17 cellular contexts compared by ENCODE assay signal in genomic region chr3:15243822-15244482, GRCh38. TPM values are rescaled to one million over a fixed set of nuclear protein-coding genes. Genes with fewer than 3 reads are reported as not detected.
A peak's percentile ranks its signal among the peaks of the same experiment; 100 is the strongest.
DNase-seq lines count a peak whose midpoint lies in the region; ATAC-seq and TF ChIP-seq lines count a peak whose summit lies in the region.
"Had no signal": no experiment of that assay in that cellular context is flagged by ENCODE, and none has a peak within 500 bp of the region (broad histone marks: within the 10 kb centered on the region; RNA-seq: fewer than 3 reads in every experiment).

No MANE protein-coding gene starts in this region.

- H3K27me3 ChIP-seq in breast epithelium, result no peaks in the 10 kb centered on the region
- H3K27me3 ChIP-seq in testis, result no peaks in the 10 kb centered on the region
- H3K27me3 ChIP-seq: BLaER1, MG63 had no signal

- H3K27ac Mint-ChIP-seq in MCF 10A (ENCODE audit: low read depth, unreplicated experiment), result peak overlapping the region; percentile 26
- H3K27ac Mint-ChIP-seq in effector memory CD8-positive, alpha-beta T cell, result peak overlapping the region; percentile 73 to 75
- H3K27ac Mint-ChIP-seq in stimulated activated memory B cell treated with anti-CD40 and anti-IgM and Interleukin-4, amounts not matched to agents 10 μg/mL and 1 μg/mL and 100 μg/mL, for 72 hours, result peak overlapping the region; percentile 2
- H3K27ac Mint-ChIP-seq: HFFc6 had no signal

- H3K4me1 ChIP-seq in breast epithelium (no peaks in the 10 kb centered on the region), testis (no peaks in the 10 kb centered on the region)
- H3K4me1 ChIP-seq: A549, BLaER1 had no signal

- TF ChIP-seq POLR2A in breast epithelium (IDR thresholded peaks at IDR 0.05) (no peak), testis (IDR thresholded peaks at IDR 0.05) (no peak)

- TF ChIP-seq CTCF in MCF 10A (IDR thresholded peaks at IDR 0.05; ENCODE audit: unreplicated experiment) (no peak), breast epithelium (IDR thresholded peaks at IDR 0.05) (no peak), testis (IDR thresholded peaks at IDR 0.05) (no peak)

- H3K9me3 ChIP-seq in breast epithelium (no peaks in the 10 kb centered on the region), testis (no peaks in the 10 kb centered on the region)
- H3K9me3 ChIP-seq: A549, BLaER1, MG63 had no signal

- no peak overlapping the region for H3K27ac ChIP-seq in breast epithelium
- H3K27ac ChIP-seq in testis, result no peak overlapping the region
- H3K27ac ChIP-seq: A549, BLaER1, SK-N-MC had no signal

- peaks cover 87% of the 10 kb centered on the region for H3K36me3 Mint-ChIP-seq in MCF 10A (ENCODE audit: insufficient read depth, unreplicated experiment)
- H3K36me3 Mint-ChIP-seq in effector memory CD8-positive, alpha-beta T cell (ENCODE audit: insufficient read depth), result peaks cover 74% of the 10 kb centered on the region
- peaks cover 30% of the 10 kb centered on the region for H3K36me3 Mint-ChIP-seq in stimulated activated memory B cell treated with anti-CD40 and anti-IgM and Interleukin-4, amounts not matched to agents 10 μg/mL and 1 μg/mL and 100 μg/mL, for 72 hours

- H3K4me3 Mint-ChIP-seq in MCF 10A (ENCODE audit: unreplicated experiment), result no peak overlapping the region
- no peak overlapping the region for H3K4me3 Mint-ChIP-seq in effector memory CD8-positive, alpha-beta T cell
- H3K4me3 Mint-ChIP-seq in stimulated activated memory B cell treated with anti-CD40 and anti-IgM and Interleukin-4, amounts not matched to agents 10 μg/mL and 1 μg/mL and 100 μg/mL, for 72 hours, result no peak overlapping the region
- H3K4me3 Mint-ChIP-seq: HFFc6 had no signal

- no peaks in the 10 kb centered on the region for H3K9me3 Mint-ChIP-seq in MCF 10A (ENCODE audit: unreplicated experiment)
- H3K9me3 Mint-ChIP-seq in effector memory CD8-positive, alpha-beta T cell, result no peaks in the 10 kb centered on the region
- no peaks in the 10 kb centered on the region for H3K9me3 Mint-ChIP-seq in stimulated activated memory B cell treated with anti-CD40 and anti-IgM and Interleukin-4, amounts not matched to agents 10 μg/mL and 1 μg/mL and 100 μg/mL, for 72 hours
- H3K9me3 Mint-ChIP-seq: HFFc6 had no signal

- no peak overlapping the region for H3K4me3 ChIP-seq in breast epithelium
- no peak overlapping the region for H3K4me3 ChIP-seq in testis
- H3K4me3 ChIP-seq: A549, BLaER1, MG63, SK-N-MC had no signal

- H3K4me1 Mint-ChIP-seq in MCF 10A (ENCODE audit: insufficient read depth, unreplicated experiment), result no peaks in the 10 kb centered on the region
- H3K4me1 Mint-ChIP-seq in effector memory CD8-positive, alpha-beta T cell (ENCODE audit: low read depth in 2 of 2), result peaks cover 7 to 10% of the 10 kb centered on the region in 2 donors
- H3K4me1 Mint-ChIP-seq in stimulated activated memory B cell treated with anti-CD40 and anti-IgM and Interleukin-4, amounts not matched to agents 10 μg/mL and 1 μg/mL and 100 μg/mL, for 72 hours, result no peaks in the 10 kb centered on the region

- WGBS in testis, 2 donors, result 76 to 77% methylated on average over 5 of the region's 5 CpGs

- intact Hi-C loops in MCF 10A (cut with micrococcal nuclease), result no loop called here
- intact Hi-C loops in breast epithelium (cut with DNase I; ENCODE audit: low total_unique reads), result no loop called here
- intact Hi-C loops in testis (cut with DNase I; ENCODE audit: low total_unique reads), result no loop called here

- POLR2A ChIA-PET in MCF 10A (lab: Yijun Ruan, JAX), result no interaction called here

- no peak for ATAC-seq in effector memory CD8-positive, alpha-beta T cell (replicated peaks)
- no peak for ATAC-seq in stimulated activated memory B cell treated with anti-CD40 and anti-IgM and Interleukin-4, amounts not matched to agents 10 μg/mL and 1 μg/mL and 100 μg/mL, for 72 hours
- ATAC-seq: A549 had no signal

- H3K36me3 ChIP-seq in breast epithelium (peaks cover 11% of the 10 kb centered on the region), testis (ENCODE audit: low read depth, missing control alignments) (no peaks in the 10 kb centered on the region)

- DNase-seq in MCF 10A (ENCODE audit: unreplicated experiment), result no peak
- no peak for DNase-seq in breast epithelium (ENCODE audit: low spot score in 2 of 2)
- peak; percentile 3 for DNase-seq in LHCN-M2 (ENCODE audit: low read depth)
- DNase-seq in effector memory CD8-positive, alpha-beta T cell, result no peak
- no peak for DNase-seq in NK-92 treated with Interleukin-12 subunit alpha and Interleukin-12 subunit beta, amount 100 ng/mL, for 24 hours (lab: John Stamatoyannopoulos, UW)
- no peak for DNase-seq in testis
- DNase-seq in activated CD4-positive, alpha-beta T cell treated with anti-CD3 and anti-CD28 coated beads, Interleukin-2, amount 50 U/mL, for 1 hour, result no peak
- DNase-seq: DND-41, HFFc6, MG63, NCI-H1092 treated with DMSO at 0.1 percent for 48 hours, NCI-H2081 treated with DMSO at 0.1 percent for 48 hours, Right ventricle myocardium superior had no signal

- no TSS peak for BruUV-seq in MCF 10A (replicated peaks; lab: Mats Ljungman, UMichigan)

- H3K27me3 Mint-ChIP-seq in MCF 10A (ENCODE audit: insufficient read depth, unreplicated experiment), result no peaks in the 10 kb centered on the region
- no peaks in the 10 kb centered on the region for H3K27me3 Mint-ChIP-seq in effector memory CD8-positive, alpha-beta T cell
- no peaks in the 10 kb centered on the region for H3K27me3 Mint-ChIP-seq in stimulated activated memory B cell treated with anti-CD40 and anti-IgM and Interleukin-4, amounts not matched to agents 10 μg/mL and 1 μg/mL and 100 μg/mL, for 72 hours

- CTCF ChIA-PET in MCF 10A (lab: Yijun Ruan, JAX), result interaction anchor here (1.0 kb wide), 1 partner anchor 135 kb away, joined by 5 read pairs; no protein-coding TSS in a partner anchor

RNA-seq across cellular contexts. Expression of gene CAPN7, which starts 37.9 kb away (rescaled TPM):
- total RNA-seq in MCF 10A (2022) (48.4 and 55.2 TPM in 2 replicates), breast epithelium (100 to 1,000 TPM in 1 of 3 donors, 10 to 100 TPM in 2; 79.0 to 112 (median 91.4) TPM), LHCN-M2 (2014; rRNA removed) (22.1 and 26.6 TPM in 2 replicates), testis (10 to 100 TPM; 79.3 to 94.7 TPM)
- 7.4 TPM for polyA plus RNA-seq in LHCN-M2 (2012)
- polyA plus RNA-seq in testis (ENCODE audit: insufficient read depth, low read depth, low replicate concordance), result 31.0 TPM

Comparison
In these comparisons a context has a peak if more than half of its experiments do, and no peak if none do; other contexts are left out.
1. H3K27ac Mint-ChIP-seq: peak in every context shown above with its lines; median percentile 74 in effector memory CD8-positive, alpha-beta T cell; 26 in MCF 10A; 2 in stimulated activated memory B cell treated with anti-CD40 and anti-IgM and Interleukin-4, amounts not matched to agents 10 μg/mL and 1 μg/mL and 100 μg/mL, for 72 hours.